ENCODE assay signal across 2 cellular contexts in the genomic region with DNA sequence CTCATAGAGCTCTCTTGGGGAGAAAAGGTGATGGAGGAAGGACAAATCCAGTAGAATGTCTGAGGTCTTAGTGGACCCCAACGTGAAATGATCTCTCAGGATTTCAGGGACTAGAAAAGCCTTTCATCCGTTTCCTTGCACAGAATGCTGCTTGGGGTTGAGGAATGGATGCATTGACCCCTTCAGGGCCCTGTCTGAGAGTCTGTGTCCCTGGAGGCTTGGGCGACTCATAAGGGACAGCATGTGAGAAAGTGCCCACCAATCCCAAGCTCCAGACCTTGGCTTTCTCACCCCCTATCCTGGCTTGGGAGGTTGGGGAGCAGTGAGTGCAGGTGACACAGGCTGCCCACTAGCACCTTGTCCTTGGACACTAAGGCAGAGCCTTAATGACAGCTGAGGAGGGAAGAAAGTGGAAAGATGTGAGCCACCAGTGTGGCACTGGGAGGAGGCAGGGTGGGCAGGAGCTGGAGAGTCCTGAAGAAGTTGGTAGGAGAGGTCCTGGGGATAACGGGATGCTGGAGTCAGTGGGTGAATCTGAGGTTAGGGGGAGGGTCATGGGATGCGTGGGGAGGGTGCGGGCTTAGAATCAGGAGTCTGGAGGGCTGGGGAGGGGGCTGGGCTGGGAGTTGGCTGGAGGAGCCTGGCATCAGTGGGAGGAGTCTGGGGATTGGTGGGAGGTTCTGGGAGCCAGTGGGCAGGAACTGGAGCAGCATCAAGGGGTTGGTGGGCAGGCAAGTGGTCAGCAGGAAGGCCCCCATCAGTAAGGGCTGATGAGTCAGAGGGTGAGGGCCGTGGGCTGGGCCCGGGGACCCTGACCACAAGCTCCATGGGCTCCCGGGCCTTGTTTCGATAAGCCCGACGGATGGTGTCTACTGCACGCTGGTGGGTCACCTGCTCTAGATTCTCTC.
TF ChIP-seq lines count a peak whose summit lies in the region.

No MANE protein-coding gene starts in this region.

TF ChIP-seq in SK-N-SH, 30 proteins besides CTCF, POLR2A, EP300 and RAD21:
- TF ChIP-seq ZBTB33 (IDR thresholded peaks at IDR 0.05; ENCODE audit: borderline replicate concordance, low read depth): no peak
- TF ChIP-seq MEF2A (IDR thresholded peaks at IDR 0.05; ENCODE audit: borderline replicate concordance, low read depth): no peak
- peak; percentile 8; the same call in 1 of the 2 replicates for TF ChIP-seq POLR2AphosphoS5 (IDR thresholded peaks at IDR 0.05; ENCODE audit: low read depth, low read length)

TF ChIP-seq in SK-N-SH treated with all-trans-retinoic acid at 6 μM for 48 hours, 23 proteins besides CTCF, POLR2A, EP300 and RAD21:
- no peak for TF ChIP-seq GLIS3 (CRISPR knock-in tag; IDR thresholded peaks at IDR 0.05)
- TF ChIP-seq ZC3H10 (CRISPR knock-in tag; IDR thresholded peaks at IDR 0.05): no peak
- TF ChIP-seq, protein P1, sequence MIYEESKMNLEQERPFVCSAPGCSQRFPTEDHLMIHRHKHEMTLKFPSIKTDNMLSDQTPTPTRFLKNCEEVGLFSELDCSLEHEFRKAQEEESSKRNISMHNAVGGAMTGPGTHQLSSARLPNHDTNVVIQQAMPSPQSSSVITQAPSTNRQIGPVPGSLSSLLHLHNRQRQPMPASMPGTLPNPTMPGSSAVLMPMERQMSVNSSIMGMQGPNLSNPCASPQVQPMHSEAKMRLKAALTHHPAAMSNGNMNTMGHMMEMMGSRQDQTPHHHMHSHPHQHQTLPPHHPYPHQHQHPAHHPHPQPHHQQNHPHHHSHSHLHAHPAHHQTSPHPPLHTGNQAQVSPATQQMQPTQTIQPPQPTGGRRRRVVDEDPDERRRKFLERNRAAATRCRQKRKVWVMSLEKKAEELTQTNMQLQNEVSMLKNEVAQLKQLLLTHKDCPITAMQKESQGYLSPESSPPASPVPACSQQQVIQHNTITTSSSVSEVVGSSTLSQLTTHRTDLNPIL (CRISPR knock-in tag; IDR thresholded peaks at IDR 0.05; ENCODE audit: low read depth): no peak
- TF ChIP-seq, protein P2, sequence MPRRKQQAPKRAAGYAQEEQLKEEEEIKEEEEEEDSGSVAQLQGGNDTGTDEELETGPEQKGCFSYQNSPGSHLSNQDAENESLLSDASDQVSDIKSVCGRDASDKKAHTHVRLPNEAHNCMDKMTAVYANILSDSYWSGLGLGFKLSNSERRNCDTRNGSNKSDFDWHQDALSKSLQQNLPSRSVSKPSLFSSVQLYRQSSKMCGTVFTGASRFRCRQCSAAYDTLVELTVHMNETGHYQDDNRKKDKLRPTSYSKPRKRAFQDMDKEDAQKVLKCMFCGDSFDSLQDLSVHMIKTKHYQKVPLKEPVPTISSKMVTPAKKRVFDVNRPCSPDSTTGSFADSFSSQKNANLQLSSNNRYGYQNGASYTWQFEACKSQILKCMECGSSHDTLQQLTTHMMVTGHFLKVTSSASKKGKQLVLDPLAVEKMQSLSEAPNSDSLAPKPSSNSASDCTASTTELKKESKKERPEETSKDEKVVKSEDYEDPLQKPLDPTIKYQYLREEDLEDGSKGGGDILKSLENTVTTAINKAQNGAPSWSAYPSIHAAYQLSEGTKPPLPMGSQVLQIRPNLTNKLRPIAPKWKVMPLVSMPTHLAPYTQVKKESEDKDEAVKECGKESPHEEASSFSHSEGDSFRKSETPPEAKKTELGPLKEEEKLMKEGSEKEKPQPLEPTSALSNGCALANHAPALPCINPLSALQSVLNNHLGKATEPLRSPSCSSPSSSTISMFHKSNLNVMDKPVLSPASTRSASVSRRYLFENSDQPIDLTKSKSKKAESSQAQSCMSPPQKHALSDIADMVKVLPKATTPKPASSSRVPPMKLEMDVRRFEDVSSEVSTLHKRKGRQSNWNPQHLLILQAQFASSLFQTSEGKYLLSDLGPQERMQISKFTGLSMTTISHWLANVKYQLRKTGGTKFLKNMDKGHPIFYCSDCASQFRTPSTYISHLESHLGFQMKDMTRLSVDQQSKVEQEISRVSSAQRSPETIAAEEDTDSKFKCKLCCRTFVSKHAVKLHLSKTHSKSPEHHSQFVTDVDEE (CRISPR knock-in tag; IDR thresholded peaks at IDR 0.05): no peak
- TF ChIP-seq, protein P3, sequence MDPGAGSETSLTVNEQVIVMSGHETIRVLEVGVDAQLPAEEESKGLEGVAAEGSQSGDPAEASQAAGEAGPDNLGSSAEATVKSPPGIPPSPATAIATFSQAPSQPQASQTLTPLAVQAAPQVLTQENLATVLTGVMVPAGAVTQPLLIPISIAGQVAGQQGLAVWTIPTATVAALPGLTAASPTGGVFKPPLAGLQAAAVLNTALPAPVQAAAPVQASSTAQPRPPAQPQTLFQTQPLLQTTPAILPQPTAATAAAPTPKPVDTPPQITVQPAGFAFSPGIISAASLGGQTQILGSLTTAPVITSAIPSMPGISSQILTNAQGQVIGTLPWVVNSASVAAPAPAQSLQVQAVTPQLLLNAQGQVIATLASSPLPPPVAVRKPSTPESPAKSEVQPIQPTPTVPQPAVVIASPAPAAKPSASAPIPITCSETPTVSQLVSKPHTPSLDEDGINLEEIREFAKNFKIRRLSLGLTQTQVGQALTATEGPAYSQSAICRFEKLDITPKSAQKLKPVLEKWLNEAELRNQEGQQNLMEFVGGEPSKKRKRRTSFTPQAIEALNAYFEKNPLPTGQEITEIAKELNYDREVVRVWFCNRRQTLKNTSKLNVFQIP (CRISPR knock-in tag; IDR thresholded peaks at IDR 0.05; ENCODE audit: borderline replicate concordance, low read depth): no peak
- TF ChIP-seq ARNTL (CRISPR knock-in tag; IDR thresholded peaks at IDR 0.05; ENCODE audit: borderline replicate concordance, low read depth): no peak
- TF ChIP-seq CSRNP3 (CRISPR knock-in tag; IDR thresholded peaks at IDR 0.05): no peak
- TF ChIP-seq ZNF8 (CRISPR knock-in tag; IDR thresholded peaks at IDR 0.05): no peak
